ENCODE assay signal across 8 cellular contexts in genomic region chr19:49145485-49146407, GRCh38. TPM values are rescaled to one million over a fixed set of nuclear protein-coding genes. Genes with fewer than 3 reads are reported as not detected.
DNase-seq lines count a peak whose midpoint lies in the region; ATAC-seq and TF ChIP-seq lines count a peak whose summit lies in the region.

No MANE protein-coding gene starts in this region.

- no peaks in the 10 kb centered on the region for H3F3A ChIP-seq in MM.1S (ENCODE audit: insufficient read depth, low read length)

- H3K4me1 ChIP-seq in MM.1S (ENCODE audit: low read length) (peaks cover 11% of the 10 kb centered on the region; the same call in 1 of the 2 replicates), mammary epithelial cell (ENCODE audit: insufficient read depth, low read length) (peaks cover 19% of the 10 kb centered on the region)

- H2AFZ ChIP-seq in MM.1S (ENCODE audit: low read length) (peak overlapping the region; percentile 44), mammary epithelial cell (ENCODE audit: low read depth, low read length) (peak overlapping the region; percentile 65)

- TF ChIP-seq CTCF in MM.1S (IDR thresholded peaks at IDR 0.05; ENCODE audit: low read length) (peak; percentile 89), VCaP (conservative IDR thresholded peaks at IDR 0.05) (peak; percentile 89), mammary epithelial cell (conservative IDR thresholded peaks at IDR 0.05 in 1 of 2, IDR thresholded peaks at IDR 0.05 in 1 of 2; ENCODE audit: extremely low read depth in 1 of 2, insufficient read depth in 1 of 2, low read depth in 1 of 2, low read length in 2 of 2) (peak; percentile 66 to 89)

- CTCF ChIA-PET in mammary epithelial cell (lab: Charles Lee; ENCODE audit: low non-redundant PET) = interaction anchor here (0.9 kb wide), 1 partner anchor 53 kb away, joined by 4 read pairs; no protein-coding TSS in a partner anchor

- H3K9me3 ChIP-seq in MM.1S (replicated peaks; ENCODE audit: insufficient read depth, low read length) = no peaks in the 10 kb centered on the region
- H3K9me3 ChIP-seq in mammary epithelial cell (replicated peaks; ENCODE audit: insufficient read depth, low read length) = no peaks in the 10 kb centered on the region

- DNase-seq in EL (peak; percentile 78), MM.1S (peak; percentile 63), mammary epithelial cell (peak; percentile 47), immature natural killer cell (peak; percentile 69 to 75 (median 70))
- peak; percentile 80 for DNase-seq in stimulated activated CD4-positive, alpha-beta T cell treated with anti-CD3 and anti-CD28 coated beads, Interleukin-12 subunit alpha, Interleukin-12 subunit beta, amount 100 ng/mL, for 4 hours

- H3K27ac ChIP-seq in MM.1S (ENCODE audit: low read length) = no peak overlapping the region
- H3K27ac ChIP-seq in VCaP = 0 out of 2 replicates have a peak overlapping the region, but pooled peaks have one; percentile 9
- no peak overlapping the region for H3K27ac ChIP-seq in mammary epithelial cell (ENCODE audit: insufficient read depth, low read depth, low read length)

- no peaks in the 10 kb centered on the region for H3K36me3 ChIP-seq in MM.1S (replicated peaks; ENCODE audit: insufficient read depth, low read length)
- no peaks in the 10 kb centered on the region for H3K36me3 ChIP-seq in mammary epithelial cell (ENCODE audit: insufficient read depth, low read length)

- BruUV-seq in mammary epithelial cell (replicated peaks; lab: Mats Ljungman, UMichigan) = no TSS peak

- WGBS in mammary epithelial cell (ENCODE audit: low coverage, missing lambda C conversion rate) = 35% methylated on average over 9 of the region's 31 CpGs

- intact Hi-C loops in mammary epithelial cell (cut with micrococcal nuclease) = loop anchor here (1.0 to 5.0 kb wide), 2 partner anchors 48 to 153 kb away; partner anchors contain the start of genes GYS1 and RUVBL2

- no peaks in the 10 kb centered on the region for H3K9me2 ChIP-seq in MM.1S (replicated peaks; ENCODE audit: insufficient read depth, low read length)

- H3K27me3 ChIP-seq in MM.1S (replicated peaks; ENCODE audit: insufficient read depth, low read length) (peaks cover 44% of the 10 kb centered on the region), mammary epithelial cell (ENCODE audit: insufficient read depth, low read length) (no peaks in the 10 kb centered on the region)

- no peak overlapping the region for H3K9ac ChIP-seq in MM.1S (ENCODE audit: low read length)
- no peak overlapping the region for H3K9ac ChIP-seq in mammary epithelial cell (ENCODE audit: insufficient read depth, low read length)

- H3K79me2 ChIP-seq in MM.1S (ENCODE audit: low read length) (no peaks in the 10 kb centered on the region), mammary epithelial cell (ENCODE audit: insufficient read depth, low read length) (no peaks in the 10 kb centered on the region)

- H3K27me3 Mint-ChIP-seq in immature natural killer cell (ENCODE audit: low read depth in 3 of 3) = peaks cover 8 to 16% (median 14%) of the 10 kb centered on the region in 3 donors

- H4K20me1 ChIP-seq in MM.1S (ENCODE audit: insufficient read depth, low read length) (no peaks in the 10 kb centered on the region), mammary epithelial cell (ENCODE audit: insufficient read depth, low read length) (no peaks in the 10 kb centered on the region)

- peaks cover 38 to 40% of the 10 kb centered on the region in 2 donors for H3K4me1 Mint-ChIP-seq in immature natural killer cell

- dilution Hi-C loops in mammary epithelial cell (cut with HindIII; ENCODE audit: low sequenced_read_pairs) = no loop called here

- no peaks in the 10 kb centered on the region for H3K9me3 Mint-ChIP-seq in immature natural killer cell

- H3K36me3 Mint-ChIP-seq in immature natural killer cell = peaks cover 0 to 4% (median 0%) of the 10 kb centered on the region in 3 donors

- H3K4me2 ChIP-seq in MM.1S (ENCODE audit: low read depth, low read length) (peak overlapping the region; percentile 27; the same call in 1 of the 2 replicates), mammary epithelial cell (ENCODE audit: insufficient read depth, low read depth, low read length) (peak overlapping the region; percentile 43)

- H3K27ac Mint-ChIP-seq in immature natural killer cell = peak overlapping the region in 1 of 6 donors; percentile 35

- H3K4me3 ChIP-seq in MM.1S (ENCODE audit: low read length) = no peak overlapping the region
- H3K4me3 ChIP-seq in mammary epithelial cell (replicated peaks in 1 of 3; ENCODE audit: insufficient read depth in 1 of 3, low read depth in 2 of 3, low read length in 3 of 3) = peak overlapping the region in 1 of 3 experiments; percentile 28

- peak overlapping the region in 2 of 5 donors; percentile 31 to 51 for H3K4me3 Mint-ChIP-seq in immature natural killer cell

- in situ Hi-C loops in mammary epithelial cell (cut with MboI; ENCODE audit: low sequenced_read_pairs in 2 of 2) = no loop called here

- ATAC-seq in GM21360 (IDR thresholded peaks at IDR 0.05; ENCODE audit: unreplicated experiment) (no peak), GM21515 (IDR thresholded peaks at IDR 0.05; ENCODE audit: unreplicated experiment) (no peak)

RNA-seq across cellular contexts. Expression of gene HRC, which starts 9.4 kb away (rescaled TPM):
- total RNA-seq in mammary epithelial cell = not detected
- polyA plus RNA-seq in mammary epithelial cell = not detected
- not detected for polyA minus RNA-seq in mammary epithelial cell
- polyA plus RNA-seq in immature natural killer cell = not detected

RNA-seq across cellular contexts. Expression of gene TRPM4, which starts 11.8 kb away (rescaled TPM):
- total RNA-seq in mammary epithelial cell = 10 to 100 TPM; 32.7 to 61.8 TPM
- 12.6 TPM for polyA plus RNA-seq in mammary epithelial cell
- polyA minus RNA-seq in mammary epithelial cell = 32.3 TPM
- polyA plus RNA-seq in immature natural killer cell = under 1 TPM in 1 of 3 donors, not detected in 2; 0.17 TPM

RNA-seq across cellular contexts. Expression of gene PPFIA3, which starts 26.4 kb away (rescaled TPM):
- total RNA-seq in mammary epithelial cell = 1 to 10 TPM; 1.0 to 5.4 TPM
- polyA plus RNA-seq in mammary epithelial cell (2.4 TPM), immature natural killer cell (under 1 TPM in 2 of 3 donors, not detected in 1; 0.07 to 0.58 TPM)
- polyA minus RNA-seq in mammary epithelial cell = not detected

RNA-seq across cellular contexts. Expression of gene C19orf73, which starts 26.8 kb away (rescaled TPM):
- 1 to 10 TPM in 1 of 2 donors, under 1 TPM in 1; 0.67 to 2.0 TPM for total RNA-seq in mammary epithelial cell
- 0.84 TPM for polyA plus RNA-seq in mammary epithelial cell
- polyA minus RNA-seq in mammary epithelial cell = not detected
- 1 to 10 TPM; 2.6 to 5.5 (median 3.6) TPM for polyA plus RNA-seq in immature natural killer cell

RNA-seq across cellular contexts. Expression of gene LIN7B, which starts 31.6 kb away (rescaled TPM):
- 1 to 10 TPM; 3.6 to 3.8 TPM for total RNA-seq in mammary epithelial cell
- polyA plus RNA-seq in mammary epithelial cell = 1.5 TPM
- not detected for polyA minus RNA-seq in mammary epithelial cell
- 1 to 10 TPM; 3.2 to 6.9 (median 5.6) TPM for polyA plus RNA-seq in immature natural killer cell

Comparison
In these comparisons a context has a peak if more than half of its experiments do, and no peak if none do; other contexts are left out.
1. RNA of gene TRPM4, which starts 11.8 kb away (polyA plus RNA-seq): 12.6 TPM in mammary epithelial cell (single experiment); 0.17 TPM in immature natural killer cell; every median in the first group is over 10 times any median in the second.
2. Peak in every context shown above with its lines, with median percentiles within 50 percentile points of each other: DNase-seq and CTCF ChIP-seq.